Comparison of ENCODE assay signal across 13 cellular contexts in the genomic region with DNA sequence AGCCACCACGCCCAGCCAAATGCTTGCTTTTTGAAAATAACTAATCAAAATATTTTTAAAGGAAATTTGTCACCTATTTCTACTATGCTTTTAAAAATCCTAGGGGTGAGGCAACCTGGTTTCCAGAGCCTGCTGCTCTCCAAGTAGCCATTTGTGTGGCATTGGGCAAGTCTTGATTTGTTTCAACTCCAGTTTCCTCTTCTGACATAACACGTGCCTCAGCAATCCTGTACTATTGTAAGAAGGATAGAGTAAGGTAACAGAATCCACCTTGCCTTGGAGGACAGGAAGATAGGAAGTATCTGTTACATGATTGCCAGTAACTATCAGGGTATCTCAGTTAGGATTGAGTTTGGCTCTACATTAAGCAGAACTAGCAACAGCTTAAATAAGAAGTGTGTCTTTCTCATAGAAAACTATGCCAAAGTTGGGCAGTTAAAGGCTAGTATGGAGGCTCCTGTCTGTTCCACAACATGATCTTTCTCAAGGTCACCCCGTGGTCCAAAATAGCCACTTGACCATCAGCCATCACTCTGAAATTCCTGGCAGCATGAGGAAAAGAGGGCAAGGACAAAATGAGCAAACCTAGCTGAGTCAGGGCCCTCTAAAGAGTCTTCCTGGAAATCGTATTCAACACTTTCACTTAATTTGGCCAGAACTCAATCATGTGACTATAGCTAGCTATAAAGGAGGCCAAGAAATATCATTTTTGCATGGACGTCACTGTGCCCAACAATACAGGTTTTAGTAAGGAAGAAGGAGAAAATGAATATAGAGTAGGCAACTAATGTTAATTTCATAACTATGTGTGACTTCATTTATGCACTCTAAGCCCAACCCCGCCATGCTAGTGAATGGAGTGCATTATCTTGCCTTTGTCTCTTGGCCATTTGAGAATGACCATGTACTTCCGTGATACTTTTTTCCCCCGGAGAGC.
DNase-seq lines count a peak whose midpoint lies in the region; ATAC-seq and TF ChIP-seq lines count a peak whose summit lies in the region.
"Had no signal": no experiment of that assay in that cellular context is flagged by ENCODE, and none has a peak within 500 bp of the region (broad histone marks: within the 10 kb centered on the region; RNA-seq: fewer than 3 reads in every experiment).

No MANE protein-coding gene starts in this region.

- no peak overlapping the region for H3K4me3 ChIP-seq in endodermal cell (ENCODE audit: low read length)
- H3K4me3 ChIP-seq in lung, result no peak overlapping the region
- H3K4me3 ChIP-seq in upper lobe of left lung, result no peak overlapping the region
- H3K4me3 ChIP-seq in body of pancreas, result no peak overlapping the region
- H3K4me3 ChIP-seq: SJCRH30 had no signal

- H3K27ac Mint-ChIP-seq in endodermal cell, result peak overlapping the region; percentile 20

- H3K27me3 Mint-ChIP-seq in endodermal cell (ENCODE audit: insufficient read depth), result no peaks in the 10 kb centered on the region

- H3K27me3 ChIP-seq in endodermal cell (ENCODE audit: control insufficient read depth, insufficient read depth, low read length, poor library complexity, severe bottlenecking) (no peaks in the 10 kb centered on the region), lung (ENCODE audit: control insufficient read depth, insufficient read depth) (no peaks in the 10 kb centered on the region), upper lobe of left lung (no peaks in the 10 kb centered on the region), body of pancreas (no peaks in the 10 kb centered on the region)
- H3K27me3 ChIP-seq: SJCRH30 had no signal

- peaks cover 46% of the 10 kb centered on the region for H3K36me3 Mint-ChIP-seq in endodermal cell (ENCODE audit: low read depth)

- no peaks in the 10 kb centered on the region for H3K9me3 ChIP-seq in endodermal cell (ENCODE audit: control insufficient read depth, low read length)
- H3K9me3 ChIP-seq in lung (ENCODE audit: control insufficient read depth in 2 of 2, insufficient read depth in 1 of 2, low read length in 1 of 2), result no peaks in the 10 kb centered on the region
- H3K9me3 ChIP-seq in upper lobe of left lung, result no peaks in the 10 kb centered on the region
- H3K9me3 ChIP-seq in body of pancreas, result no peaks in the 10 kb centered on the region
- H3K9me3 ChIP-seq: SJCRH30 had no signal

- H3K27ac ChIP-seq in endodermal cell (ENCODE audit: low read depth, low read length), result no peak overlapping the region
- peak overlapping the region; percentile 75 to 93 for H3K27ac ChIP-seq in lung (ENCODE audit: low read depth in 1 of 2, low read length in 1 of 2)
- peak overlapping the region; percentile 21 to 71 (median 38) for H3K27ac ChIP-seq in upper lobe of left lung
- H3K27ac ChIP-seq in body of pancreas, result no peak overlapping the region
- H3K27ac ChIP-seq: SJCRH30 had no signal

- ATAC-seq in Right ventricle myocardium inferior (peak; percentile 35), lung (ENCODE audit: insufficient read depth, low FRiP score) (peak; percentile 19), upper lobe of left lung (ENCODE audit: low FRiP score in 2 of 2) (no peak), body of pancreas (no peak)

- peaks cover 20% of the 10 kb centered on the region for H3K4me1 Mint-ChIP-seq in endodermal cell

- TF ChIP-seq POLR2A in upper lobe of left lung (IDR thresholded peaks at IDR 0.05) (no peak), body of pancreas (IDR thresholded peaks at IDR 0.05) (no peak)

- TF ChIP-seq EP300 in upper lobe of left lung (IDR thresholded peaks at IDR 0.05), result peak in 2 of 4 donors; percentile 34 to 57

- H3K36me3 ChIP-seq in endodermal cell (ENCODE audit: control insufficient read depth, insufficient read depth, low read length) (peaks cover 25% of the 10 kb centered on the region), lung (ENCODE audit: control insufficient read depth in 2 of 2, insufficient read depth in 2 of 2, low read length in 2 of 2) (peaks cover 5% of the 10 kb centered on the region in 2 donors), upper lobe of left lung (peaks cover 0 to 12% (median 3%) of the 10 kb centered on the region in 4 donors), body of pancreas (replicated peaks in 1 of 2; ENCODE audit: insufficient read depth in 1 of 2, low read depth in 2 of 2) (peaks cover 0 to 10% of the 10 kb centered on the region in 2 donors)

- H3K4me1 ChIP-seq in endodermal cell (ENCODE audit: control insufficient read depth, insufficient read depth, low read length), result no peaks in the 10 kb centered on the region
- peaks cover 7 to 28% of the 10 kb centered on the region in 2 donors for H3K4me1 ChIP-seq in lung (ENCODE audit: control insufficient read depth in 2 of 2, insufficient read depth in 2 of 2, low read length in 2 of 2)
- H3K4me1 ChIP-seq in upper lobe of left lung, result peaks cover 38 to 66% (median 49%) of the 10 kb centered on the region in 4 donors
- H3K4me1 ChIP-seq in body of pancreas, result peaks cover 2% of the 10 kb centered on the region

- H3K9me3 Mint-ChIP-seq in endodermal cell, result no peaks in the 10 kb centered on the region

- in situ Hi-C loops in KBM-7 (cut with MboI; ENCODE audit: low pct_unique_long_range_greater_than_20kb, low sequenced_read_pairs), result loop anchor here (25.0 kb wide), 1 partner anchor 300 kb away; no protein-coding TSS in a partner anchor

- 90 to 92% methylated on average over 3 to 8 of the region's 8 CpGs for WGBS in endodermal cell (ENCODE audit: insufficient coverage in 1 of 2, insufficient read length in 1 of 2), 2 experiments
- WGBS in lung, 2 donors, result 61 to 66% methylated on average over 8 of the region's 8 CpGs
- WGBS in upper lobe of left lung, 2 donors, result 56 to 62% methylated on average over 8 of the region's 8 CpGs
- WGBS in body of pancreas, 2 donors, result 85 to 88% methylated on average over 8 of the region's 8 CpGs

- intact Hi-C loops in Right ventricle myocardium inferior (cut with DNase I), result no loop called here
- intact Hi-C loops in cardiac septum (cut with DNase I), result no loop called here
- intact Hi-C loops in body of pancreas (cut with DNase I), result no loop called here

- TF ChIP-seq CTCF in endodermal cell (conservative IDR thresholded peaks at IDR 0.05), result no peak
- no peak for TF ChIP-seq CTCF in lung (IDR thresholded peaks at IDR 0.05; ENCODE audit: control extremely low read depth, extremely low read depth)
- TF ChIP-seq CTCF in upper lobe of left lung (IDR thresholded peaks at IDR 0.05), result no peak
- no peak for TF ChIP-seq CTCF in body of pancreas (IDR thresholded peaks at IDR 0.05)

- no peak overlapping the region for H3K4me3 Mint-ChIP-seq in endodermal cell

- no peak overlapping the region for H3K9ac ChIP-seq in endodermal cell (ENCODE audit: extremely low read depth, low read length, poor library complexity, severe bottlenecking)

- DNase-seq in Right ventricle myocardium inferior (ENCODE audit: missing footprints) (peak; percentile 13), cardiac septum (ENCODE audit: low spot score) (no peak), endodermal cell (no peak), lung (ENCODE audit: low spot score) (no peak), upper lobe of left lung (no peak), medulla oblongata (ENCODE audit: extremely low spot score) (no peak), KBM-7 (no peak), body of pancreas (no peak)
- DNase-seq: cerebellar nuclear complex, H7, kidney, NCI-H1436 treated with DMSO at 0.1 percent for 48 hours had no signal

Comparison
In these comparisons a context has a peak if more than half of its experiments do, and no peak if none do; other contexts are left out.
1. ATAC-seq: peak in Right ventricle myocardium inferior (single experiment) and lung (single experiment); none in upper lobe of left lung (0 of 2) and body of pancreas (single experiment).
2. H3K27ac ChIP-seq: peak in lung (2 of 2) and upper lobe of left lung (4 of 4); none in endodermal cell (single experiment) and body of pancreas (0 of 4).